8 cellular contexts compared by ENCODE assay signal in the genomic region with DNA sequence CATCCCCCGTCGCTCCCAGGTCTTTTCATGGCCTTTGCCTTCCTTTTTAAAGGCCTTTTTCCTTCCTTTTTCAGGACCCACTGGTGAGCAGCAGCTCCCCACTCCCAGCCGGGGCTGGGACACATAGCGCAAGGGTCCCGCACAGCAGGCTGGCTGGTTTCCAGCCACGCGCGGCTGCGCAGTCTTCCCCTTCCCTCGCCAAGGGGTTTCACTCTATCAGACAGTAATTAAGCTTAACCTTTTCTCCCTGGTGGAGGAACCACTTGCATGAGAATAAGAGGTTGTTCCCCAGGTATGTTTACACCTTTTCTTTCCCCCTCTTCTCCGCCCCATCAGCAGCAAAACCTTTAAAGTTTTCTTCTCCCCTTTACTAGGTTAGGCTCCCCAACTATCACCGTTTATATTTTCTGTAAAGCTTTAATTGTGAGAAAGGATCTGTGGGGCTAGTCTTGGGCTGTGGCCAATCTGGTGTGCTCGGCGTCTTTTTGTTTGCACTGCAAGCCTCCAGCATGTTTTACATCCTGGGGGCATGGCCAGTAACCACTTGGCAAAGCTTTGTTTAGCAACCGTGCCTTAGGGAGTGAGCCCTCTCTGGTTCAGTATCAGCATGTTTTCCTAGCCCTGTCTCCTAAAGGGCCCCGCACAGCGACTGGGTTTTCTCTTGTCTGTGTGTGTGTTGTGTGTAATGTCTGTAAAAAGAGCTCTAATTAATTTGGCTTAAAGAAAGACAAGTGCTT.
DNase-seq lines count a peak whose midpoint lies in the region; ATAC-seq and TF ChIP-seq lines count a peak whose summit lies in the region.

No MANE protein-coding gene starts in this region.

- no peaks in the 10 kb centered on the region for H3F3A ChIP-seq in SK-N-SH (replicated peaks; ENCODE audit: insufficient read depth)

- DNase-seq in AG09319 (ENCODE audit: extremely low read depth, low read depth) (peak; percentile 28), NCI-H1436 treated with DMSO at 0.1 percent for 48 hours (lab: John Stamatoyannopoulos, UW) (peak; percentile 12), dorsolateral prefrontal cortex (no peak), SK-N-SH (no peak), medulla oblongata (ENCODE audit: extremely low spot score) (no peak)
- no peak for DNase-seq in activated CD4-positive, CD25-positive, alpha-beta regulatory T cell (lab: John Stamatoyannopoulos, UW)

- H3K36me3 ChIP-seq in mesodermal cell (ENCODE audit: control insufficient read depth, insufficient read depth, low read length) (no peaks in the 10 kb centered on the region), SK-N-SH (replicated peaks in 1 of 2; ENCODE audit: control insufficient read depth in 1 of 2, insufficient read depth in 2 of 2, low read length in 1 of 2) (no peaks in the 10 kb centered on the region)

- no peak overlapping the region for H3K4me2 ChIP-seq in SK-N-SH

- peak overlapping the region in 58 of 59 donors; percentile 6 to 73 (median 44) for H3K4me3 ChIP-seq in dorsolateral prefrontal cortex
- peak overlapping the region; percentile 1 for H3K4me3 ChIP-seq in mesodermal cell (ENCODE audit: extremely low read depth, insufficient read depth, low read length, poor library complexity, severe bottlenecking)
- H3K4me3 ChIP-seq in SK-N-SH (ENCODE audit: low read depth in 2 of 2, low read length in 1 of 2) = no peak overlapping the region

- H3K9me3 ChIP-seq in mesodermal cell (ENCODE audit: control insufficient read depth, low read length) (no peaks in the 10 kb centered on the region), SK-N-SH (no peaks in the 10 kb centered on the region)

- TF ChIP-seq CTCF in AG09319 (IDR thresholded peaks at IDR 0.05; ENCODE audit: low read depth, low read length) (no peak), dorsolateral prefrontal cortex (IDR thresholded peaks at IDR 0.05 in 54 of 56, conservative IDR thresholded peaks at IDR 0.05 in 2 of 56; ENCODE audit: low read depth in 1 of 56, partially characterized antibody in 56 of 56) (no peak), SK-N-SH (IDR thresholded peaks at IDR 0.05) (no peak)

- no peaks in the 10 kb centered on the region for H4K20me1 ChIP-seq in SK-N-SH (ENCODE audit: insufficient read depth)

- no peak for TF ChIP-seq EP300 in SK-N-SH (IDR thresholded peaks at IDR 0.05; ENCODE audit: borderline replicate concordance in 1 of 2, low read depth in 1 of 2, low read length in 1 of 2)

- no peak for ATAC-seq in GM21447 (IDR thresholded peaks at IDR 0.05; ENCODE audit: unreplicated experiment)

- H3K27ac ChIP-seq in dorsolateral prefrontal cortex (no peak overlapping the region), mesodermal cell (ENCODE audit: low read depth, low read length, severe bottlenecking) (peak overlapping the region; percentile 12), SK-N-SH (ENCODE audit: low read depth in 2 of 2, low read length in 1 of 2) (no peak overlapping the region)

- no peaks in the 10 kb centered on the region for H3K9me2 ChIP-seq in SK-N-SH

- intact Hi-C loops in dorsolateral prefrontal cortex (cut with DNase I) = no loop called here

- no peak overlapping the region for H3K9ac ChIP-seq in SK-N-SH

- H3K27me3 ChIP-seq in dorsolateral prefrontal cortex = no peaks in the 10 kb centered on the region
- H3K27me3 ChIP-seq in SK-N-SH (ENCODE audit: insufficient read depth) = no peaks in the 10 kb centered on the region

- H2AFZ ChIP-seq in SK-N-SH (ENCODE audit: low read depth) = no peak overlapping the region

- H3K79me2 ChIP-seq in SK-N-SH (ENCODE audit: insufficient read depth) = no peaks in the 10 kb centered on the region

- POLR2A ChIA-PET in SK-N-SH (lab: Yijun Ruan, JAX) = no interaction called here

- TF ChIP-seq RAD21 in SK-N-SH (IDR thresholded peaks at IDR 0.05; ENCODE audit: low read length) = no peak

- CTCF ChIA-PET in SK-N-SH (lab: Yijun Ruan, JAX) = interaction anchor here (1.0 to 1.5 kb wide), 3 partner anchors 19 to 39 kb away, joined by 3 to 4 read pairs (median 3); no protein-coding TSS in a partner anchor

- 15 to 16% methylated on average over 4 to 6 of the region's 17 CpGs for WGBS in mesodermal cell (ENCODE audit: insufficient coverage in 2 of 2), 2 experiments
- WGBS in SK-N-SH (ENCODE audit: low lambda C conversion rate) = 81% methylated on average over 17 of the region's 17 CpGs

- H3K4me1 ChIP-seq in mesodermal cell (ENCODE audit: control insufficient read depth, insufficient read depth, low read length, poor library complexity, severe bottlenecking) (peaks cover 16% of the 10 kb centered on the region), SK-N-SH (ENCODE audit: control insufficient read depth in 1 of 2, insufficient read depth in 2 of 2, low read depth in 1 of 2, low read length in 1 of 2) (peaks cover 0 to 8% of the 10 kb centered on the region in 2 experiments; a peak in 2 of 4 replicates)

TF ChIP-seq in SK-N-SH, 30 proteins besides CTCF, POLR2A, EP300 and RAD21 (continues in another document):
- no peak for TF ChIP-seq MXI1 (IDR thresholded peaks at IDR 0.05; ENCODE audit: low read depth, low read length)
- no peak for TF ChIP-seq RFX5 (IDR thresholded peaks at IDR 0.05; ENCODE audit: low read length)
- TF ChIP-seq, protein P1, sequence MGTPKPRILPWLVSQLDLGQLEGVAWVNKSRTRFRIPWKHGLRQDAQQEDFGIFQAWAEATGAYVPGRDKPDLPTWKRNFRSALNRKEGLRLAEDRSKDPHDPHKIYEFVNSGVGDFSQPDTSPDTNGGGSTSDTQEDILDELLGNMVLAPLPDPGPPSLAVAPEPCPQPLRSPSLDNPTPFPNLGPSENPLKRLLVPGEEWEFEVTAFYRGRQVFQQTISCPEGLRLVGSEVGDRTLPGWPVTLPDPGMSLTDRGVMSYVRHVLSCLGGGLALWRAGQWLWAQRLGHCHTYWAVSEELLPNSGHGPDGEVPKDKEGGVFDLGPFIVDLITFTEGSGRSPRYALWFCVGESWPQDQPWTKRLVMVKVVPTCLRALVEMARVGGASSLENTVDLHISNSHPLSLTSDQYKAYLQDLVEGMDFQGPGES (IDR thresholded peaks at IDR 0.05; ENCODE audit: low read depth, low read length) = no peak
- TF ChIP-seq GATA2 (CRISPR knock-in tag; IDR thresholded peaks at IDR 0.05) = no peak
- TF ChIP-seq NRF1 (IDR thresholded peaks at IDR 0.05; ENCODE audit: low read depth, low read length) = no peak
- TF ChIP-seq, protein P2, sequence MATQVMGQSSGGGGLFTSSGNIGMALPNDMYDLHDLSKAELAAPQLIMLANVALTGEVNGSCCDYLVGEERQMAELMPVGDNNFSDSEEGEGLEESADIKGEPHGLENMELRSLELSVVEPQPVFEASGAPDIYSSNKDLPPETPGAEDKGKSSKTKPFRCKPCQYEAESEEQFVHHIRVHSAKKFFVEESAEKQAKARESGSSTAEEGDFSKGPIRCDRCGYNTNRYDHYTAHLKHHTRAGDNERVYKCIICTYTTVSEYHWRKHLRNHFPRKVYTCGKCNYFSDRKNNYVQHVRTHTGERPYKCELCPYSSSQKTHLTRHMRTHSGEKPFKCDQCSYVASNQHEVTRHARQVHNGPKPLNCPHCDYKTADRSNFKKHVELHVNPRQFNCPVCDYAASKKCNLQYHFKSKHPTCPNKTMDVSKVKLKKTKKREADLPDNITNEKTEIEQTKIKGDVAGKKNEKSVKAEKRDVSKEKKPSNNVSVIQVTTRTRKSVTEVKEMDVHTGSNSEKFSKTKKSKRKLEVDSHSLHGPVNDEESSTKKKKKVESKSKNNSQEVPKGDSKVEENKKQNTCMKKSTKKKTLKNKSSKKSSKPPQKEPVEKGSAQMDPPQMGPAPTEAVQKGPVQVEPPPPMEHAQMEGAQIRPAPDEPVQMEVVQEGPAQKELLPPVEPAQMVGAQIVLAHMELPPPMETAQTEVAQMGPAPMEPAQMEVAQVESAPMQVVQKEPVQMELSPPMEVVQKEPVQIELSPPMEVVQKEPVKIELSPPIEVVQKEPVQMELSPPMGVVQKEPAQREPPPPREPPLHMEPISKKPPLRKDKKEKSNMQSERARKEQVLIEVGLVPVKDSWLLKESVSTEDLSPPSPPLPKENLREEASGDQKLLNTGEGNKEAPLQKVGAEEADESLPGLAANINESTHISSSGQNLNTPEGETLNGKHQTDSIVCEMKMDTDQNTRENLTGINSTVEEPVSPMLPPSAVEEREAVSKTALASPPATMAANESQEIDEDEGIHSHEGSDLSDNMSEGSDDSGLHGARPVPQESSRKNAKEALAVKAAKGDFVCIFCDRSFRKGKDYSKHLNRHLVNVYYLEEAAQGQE (IDR thresholded peaks at IDR 0.05; ENCODE audit: low read depth, low read length) = no peak
- TF ChIP-seq, protein P3, sequence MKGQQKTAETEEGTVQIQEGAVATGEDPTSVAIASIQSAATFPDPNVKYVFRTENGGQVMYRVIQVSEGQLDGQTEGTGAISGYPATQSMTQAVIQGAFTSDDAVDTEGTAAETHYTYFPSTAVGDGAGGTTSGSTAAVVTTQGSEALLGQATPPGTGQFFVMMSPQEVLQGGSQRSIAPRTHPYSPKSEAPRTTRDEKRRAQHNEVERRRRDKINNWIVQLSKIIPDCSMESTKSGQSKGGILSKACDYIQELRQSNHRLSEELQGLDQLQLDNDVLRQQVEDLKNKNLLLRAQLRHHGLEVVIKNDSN (IDR thresholded peaks at IDR 0.05; ENCODE audit: borderline replicate concordance, low read depth) = no peak
- TF ChIP-seq, protein P4, sequence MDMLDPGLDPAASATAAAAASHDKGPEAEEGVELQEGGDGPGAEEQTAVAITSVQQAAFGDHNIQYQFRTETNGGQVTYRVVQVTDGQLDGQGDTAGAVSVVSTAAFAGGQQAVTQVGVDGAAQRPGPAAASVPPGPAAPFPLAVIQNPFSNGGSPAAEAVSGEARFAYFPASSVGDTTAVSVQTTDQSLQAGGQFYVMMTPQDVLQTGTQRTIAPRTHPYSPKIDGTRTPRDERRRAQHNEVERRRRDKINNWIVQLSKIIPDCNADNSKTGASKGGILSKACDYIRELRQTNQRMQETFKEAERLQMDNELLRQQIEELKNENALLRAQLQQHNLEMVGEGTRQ (IDR thresholded peaks at IDR 0.05; ENCODE audit: borderline replicate concordance, low read depth, low read length) = no peak
- TF ChIP-seq ELF1 (IDR thresholded peaks at IDR 0.05) = no peak
- no peak for TF ChIP-seq JUND (IDR thresholded peaks at IDR 0.05)
- no peak for TF ChIP-seq MEF2A (IDR thresholded peaks at IDR 0.05; ENCODE audit: borderline replicate concordance, low read depth)
- TF ChIP-seq TAF1 (IDR thresholded peaks at IDR 0.05; ENCODE audit: borderline replicate concordance, low read depth, low read length) = no peak
- no peak for TF ChIP-seq EZH2phosphoT487 (IDR thresholded peaks at IDR 0.05; ENCODE audit: borderline replicate concordance, low read depth)
- no peak for TF ChIP-seq CHD2 (IDR thresholded peaks at IDR 0.05; ENCODE audit: low read length, partially characterized antibody)
- no peak for TF ChIP-seq FOXM1 (IDR thresholded peaks at IDR 0.05; ENCODE audit: low read depth)

Comparison
In these comparisons a context has a peak if more than half of its experiments do, and no peak if none do; other contexts are left out.
1. DNase-seq: peak in AG09319 (single experiment) and NCI-H1436 treated with DMSO at 0.1 percent for 48 hours (single experiment); none in dorsolateral prefrontal cortex (0 of 10), SK-N-SH (single experiment), medulla oblongata (single experiment) and activated CD4-positive, CD25-positive, alpha-beta regulatory T cell (0 of 4).
2. H3K4me3 ChIP-seq: peak in dorsolateral prefrontal cortex (58 of 59) and mesodermal cell (single experiment); none in SK-N-SH (0 of 2).